ENCODE assay signal across 8 cellular contexts in the genomic region with DNA sequence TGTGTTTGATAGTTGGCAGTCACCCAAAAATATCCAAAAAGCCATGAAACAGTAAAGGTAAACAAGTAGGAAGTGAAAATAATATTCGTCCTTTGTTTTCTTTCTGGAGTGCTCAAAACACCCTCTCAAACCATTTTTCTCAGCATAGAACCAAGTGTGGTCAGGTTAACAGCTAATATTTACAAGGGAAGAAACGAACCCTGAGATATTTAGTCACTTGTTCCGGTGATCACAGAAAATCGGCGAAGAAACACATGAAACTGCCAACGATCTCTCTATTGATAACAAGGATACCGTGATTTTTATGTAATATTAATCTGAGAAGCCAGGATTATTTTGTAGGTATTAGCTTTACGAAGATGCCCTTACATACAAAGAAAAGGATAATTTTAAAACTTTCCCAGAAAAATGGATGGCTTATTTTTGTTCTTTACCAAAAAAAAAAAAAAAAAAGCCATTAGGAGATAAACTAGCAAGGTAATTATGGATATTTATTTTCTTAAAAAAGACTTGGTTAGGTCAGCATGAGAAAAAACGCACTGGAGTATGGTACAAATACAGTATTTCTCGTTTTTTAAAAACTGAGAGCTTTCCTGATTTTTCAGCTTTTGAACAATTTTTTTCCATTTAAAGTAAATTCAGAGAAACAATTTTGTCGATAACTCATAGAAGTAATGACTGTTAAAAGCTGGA.
DNase-seq lines count a peak whose midpoint lies in the region; ATAC-seq, FAIRE-seq and TF ChIP-seq lines count a peak whose summit lies in the region.

No MANE protein-coding gene starts in this region.

- H4K20me1 ChIP-seq in DND-41 (ENCODE audit: insufficient read depth, low read length) = no peaks in the 10 kb centered on the region
- H4K20me1 ChIP-seq in MM.1S (ENCODE audit: insufficient read depth, low read length) = no peaks in the 10 kb centered on the region

- ATAC-seq in DND-41 (ENCODE audit: insufficient read depth, low read depth) (no peak), right lobe of liver (peak in 1 of 4 donors; percentile 0), HG03095 (IDR thresholded peaks at IDR 0.05; ENCODE audit: unreplicated experiment) (no peak), GM18519 (IDR thresholded peaks at IDR 0.05; ENCODE audit: low FRiP score, unreplicated experiment) (no peak)

- 16% methylated on average over 11 of the region's 11 CpGs for WGBS in right lobe of liver (ENCODE audit: insufficient coverage, low coverage, low lambda C conversion rate, missing lambda C conversion rate)
- 21 to 25% methylated on average over 11 of the region's 11 CpGs for WGBS in transverse colon (ENCODE audit: low coverage in 1 of 2), 2 donors

- no peak for FAIRE-seq in RCC 7860 (lab: Jason Lieb, UNC)

- DNase-seq in DND-41 (no peak), MM.1S (peak; percentile 42), astrocyte of the spinal cord (ENCODE audit: low read depth, low spot score) (peak; percentile 4), right lobe of liver (no peak), transverse colon (no peak), RCC 7860 (ENCODE audit: low spot score) (no peak)

- H3K27ac ChIP-seq in DND-41 (ENCODE audit: low read length) (peak overlapping the region; percentile 93), MM.1S (ENCODE audit: low read length) (peak overlapping the region; percentile 96), right lobe of liver (peak overlapping the region; percentile 96 to 100 (median 100)), transverse colon (peak overlapping the region; percentile 99 to 100 (median 100))

- H3K79me2 ChIP-seq in DND-41 (ENCODE audit: insufficient read depth, low read length) = peaks cover 41% of the 10 kb centered on the region
- peaks cover 9% of the 10 kb centered on the region for H3K79me2 ChIP-seq in MM.1S (ENCODE audit: low read length)

- no peaks in the 10 kb centered on the region for H3K27me3 ChIP-seq in DND-41 (ENCODE audit: insufficient read depth, low read length, poor library complexity)
- H3K27me3 ChIP-seq in MM.1S (replicated peaks; ENCODE audit: insufficient read depth, low read length) = no peaks in the 10 kb centered on the region
- no peaks in the 10 kb centered on the region for H3K27me3 ChIP-seq in right lobe of liver
- no peaks in the 10 kb centered on the region for H3K27me3 ChIP-seq in transverse colon

- TF ChIP-seq EP300 in transverse colon (IDR thresholded peaks at IDR 0.05; ENCODE audit: low read depth) = no peak

- H3K9me3 ChIP-seq in DND-41 (ENCODE audit: insufficient read depth, low read length, severe bottlenecking) (no peaks in the 10 kb centered on the region), MM.1S (replicated peaks; ENCODE audit: insufficient read depth, low read length) (no peaks in the 10 kb centered on the region), right lobe of liver (no peaks in the 10 kb centered on the region), transverse colon (no peaks in the 10 kb centered on the region)

- H3K9ac ChIP-seq in DND-41 (ENCODE audit: low read depth, low read length) = peak overlapping the region; percentile 94
- peak overlapping the region; percentile 97 for H3K9ac ChIP-seq in MM.1S (ENCODE audit: low read length)

- peak overlapping the region; percentile 59 for H3K4me3 ChIP-seq in DND-41 (ENCODE audit: low read depth in 1 of 2, low read length in 2 of 2)
- peak overlapping the region; percentile 80 for H3K4me3 ChIP-seq in MM.1S (ENCODE audit: low read length)
- H3K4me3 ChIP-seq in astrocyte of the spinal cord (ENCODE audit: low read depth, low read length) = peak overlapping the region; percentile 60
- peak overlapping the region; percentile 56 to 80 (median 71) for H3K4me3 ChIP-seq in right lobe of liver
- peak overlapping the region; percentile 73 to 87 (median 80) for H3K4me3 ChIP-seq in transverse colon

- in situ Hi-C loops in astrocyte of the spinal cord (cut with HindIII; ENCODE audit: low sequenced_read_pairs) (no loop called here), transverse colon (cut with MboI; ENCODE audit: low pct_ligation_motif_present in 1 of 4, low pct_unique_long_range_greater_than_20kb in 1 of 4, low sequenced_read_pairs in 3 of 4) (loop anchor here in 1 of 4 donors (10.0 kb wide), 1 partner anchor 137 kb away; the partner anchor contains the start of gene COX20)

- peaks cover 21% of the 10 kb centered on the region for H3F3A ChIP-seq in MM.1S (ENCODE audit: insufficient read depth, low read length)

- TF ChIP-seq POLR2A in right lobe of liver (IDR thresholded peaks at IDR 0.05) = no peak
- no peak for TF ChIP-seq POLR2A in transverse colon (IDR thresholded peaks at IDR 0.05)

- H2AFZ ChIP-seq in DND-41 (ENCODE audit: low read depth, low read length) = peak overlapping the region; percentile 99
- H2AFZ ChIP-seq in MM.1S (ENCODE audit: low read length) = peak overlapping the region; percentile 59

- TF ChIP-seq CTCF in DND-41 (IDR thresholded peaks at IDR 0.05; ENCODE audit: borderline replicate concordance, extremely low read depth, low read length, poor library complexity, severe bottlenecking) = no peak
- no peak for TF ChIP-seq CTCF in MM.1S (IDR thresholded peaks at IDR 0.05; ENCODE audit: low read length)
- TF ChIP-seq CTCF in astrocyte of the spinal cord (IDR thresholded peaks at IDR 0.05; ENCODE audit: low read depth, low read length) = no peak
- no peak for TF ChIP-seq CTCF in right lobe of liver (IDR thresholded peaks at IDR 0.05)
- no peak for TF ChIP-seq CTCF in transverse colon (IDR thresholded peaks at IDR 0.05)

- H3K4me1 ChIP-seq in DND-41 (ENCODE audit: insufficient read depth, low read length) = peaks cover 21% of the 10 kb centered on the region
- H3K4me1 ChIP-seq in MM.1S (ENCODE audit: low read length) = peaks cover 3% of the 10 kb centered on the region; the same call in 1 of the 2 replicates
- peaks cover 0 to 11% (median 5%) of the 10 kb centered on the region in 4 donors for H3K4me1 ChIP-seq in right lobe of liver
- peaks cover 5 to 24% (median 9%) of the 10 kb centered on the region in 4 donors for H3K4me1 ChIP-seq in transverse colon

- peak overlapping the region; percentile 68 for H3K4me2 ChIP-seq in DND-41 (ENCODE audit: insufficient read depth, low read length)
- peak overlapping the region; percentile 86 for H3K4me2 ChIP-seq in MM.1S (ENCODE audit: low read depth, low read length)

- intact Hi-C loops in right lobe of liver (cut with DNase I) (no loop called here), transverse colon (cut with DNase I; ENCODE audit: low total_unique reads) (loop anchor here (2.0 kb wide), 1 partner anchor 107 kb away; the partner anchor contains the start of gene HNRNPU)

- no peaks in the 10 kb centered on the region for H3K9me2 ChIP-seq in MM.1S (replicated peaks; ENCODE audit: insufficient read depth, low read length)

- H3K36me3 ChIP-seq in DND-41 (ENCODE audit: insufficient read depth, low read length) = no peaks in the 10 kb centered on the region
- no peaks in the 10 kb centered on the region for H3K36me3 ChIP-seq in MM.1S (replicated peaks; ENCODE audit: insufficient read depth, low read length)
- no peaks in the 10 kb centered on the region for H3K36me3 ChIP-seq in right lobe of liver
- no peaks in the 10 kb centered on the region for H3K36me3 ChIP-seq in transverse colon

Comparison
In these comparisons a context has a peak if more than half of its experiments do, and no peak if none do; other contexts are left out.
1. DNase-seq: peak in MM.1S (single experiment) and astrocyte of the spinal cord (single experiment); none in DND-41 (single experiment), right lobe of liver (0 of 3), transverse colon (single experiment) and RCC 7860 (single experiment).
2. Peak in every context shown above with its lines, with median percentiles within 50 percentile points of each other: H3K27ac ChIP-seq and H3K4me3 ChIP-seq.